8 cellular contexts compared by ENCODE assay signal in genomic region chr1:240691521-240692338, GRCh38.
DNase-seq lines count a peak whose midpoint lies in the region; ATAC-seq lines count a peak whose summit lies in the region.

No MANE protein-coding gene starts in this region.

- ATAC-seq in HG02852 (IDR thresholded peaks at IDR 0.05; ENCODE audit: unreplicated experiment) (no peak), GM18873 (IDR thresholded peaks at IDR 0.05; ENCODE audit: low FRiP score, unreplicated experiment) (no peak)
- ATAC-seq in stimulated activated memory B cell treated with anti-CD40 and anti-IgM and Interleukin-4, amounts not matched to agents 10 μg/mL and 1 μg/mL and 100 μg/mL, for 72 hours = no peak

- intact Hi-C loops in activated naive CD4-positive, alpha-beta T cell treated with anti-CD3 and anti-CD28 coated beads for 36 hours (cut with micrococcal nuclease) = loop anchor here (1.0 kb wide), 2 partner anchors 236 to 501 kb away; no protein-coding TSS in a partner anchor

- no peak overlapping the region for H3K4me3 Mint-ChIP-seq in activated naive CD4-positive, alpha-beta T cell treated with anti-CD3 and anti-CD28 coated beads for 36 hours
- H3K4me3 Mint-ChIP-seq in stimulated activated memory B cell treated with anti-CD40 and anti-IgM and Interleukin-4, amounts not matched to agents 10 μg/mL and 1 μg/mL and 100 μg/mL, for 72 hours = no peak overlapping the region

- peaks cover 9% of the 10 kb centered on the region for H3K4me1 Mint-ChIP-seq in activated naive CD4-positive, alpha-beta T cell treated with anti-CD3 and anti-CD28 coated beads for 36 hours (ENCODE audit: low read depth)
- peaks cover 10% of the 10 kb centered on the region for H3K4me1 Mint-ChIP-seq in stimulated activated memory B cell treated with anti-CD40 and anti-IgM and Interleukin-4, amounts not matched to agents 10 μg/mL and 1 μg/mL and 100 μg/mL, for 72 hours

- H3K9me3 Mint-ChIP-seq in activated naive CD4-positive, alpha-beta T cell treated with anti-CD3 and anti-CD28 coated beads for 36 hours = no peaks in the 10 kb centered on the region
- no peaks in the 10 kb centered on the region for H3K9me3 Mint-ChIP-seq in stimulated activated memory B cell treated with anti-CD40 and anti-IgM and Interleukin-4, amounts not matched to agents 10 μg/mL and 1 μg/mL and 100 μg/mL, for 72 hours

- DNase-seq in activated naive CD4-positive, alpha-beta T cell treated with anti-CD3 and anti-CD28 coated beads for 36 hours = peak; percentile 30
- DNase-seq in activated naive CD4-positive, alpha-beta T cell (lab: John Stamatoyannopoulos, UW) = no peak
- DNase-seq in NCI-H510A (lab: John Stamatoyannopoulos, UW) (peak; percentile 1), cerebellum (ENCODE audit: low spot score) (peak; percentile 45), middle frontal gyrus (ENCODE audit: extremely low spot score, low spot score) (peak; percentile 44)

- no peak overlapping the region for H3K27ac Mint-ChIP-seq in activated naive CD4-positive, alpha-beta T cell treated with anti-CD3 and anti-CD28 coated beads for 36 hours
- no peak overlapping the region for H3K27ac Mint-ChIP-seq in stimulated activated memory B cell treated with anti-CD40 and anti-IgM and Interleukin-4, amounts not matched to agents 10 μg/mL and 1 μg/mL and 100 μg/mL, for 72 hours

- CTCF ChIA-PET in activated naive CD4-positive, alpha-beta T cell treated with anti-CD3 and anti-CD28 coated beads for 36 hours (lab: Charles Lee) = interaction anchor here (1.2 to 1.4 kb wide), 2 partner anchors 236 to 502 kb away, joined by 3 to 4 read pairs; no protein-coding TSS in a partner anchor

- H3K36me3 Mint-ChIP-seq in activated naive CD4-positive, alpha-beta T cell treated with anti-CD3 and anti-CD28 coated beads for 36 hours (ENCODE audit: low read depth) = no peaks in the 10 kb centered on the region
- H3K36me3 Mint-ChIP-seq in stimulated activated memory B cell treated with anti-CD40 and anti-IgM and Interleukin-4, amounts not matched to agents 10 μg/mL and 1 μg/mL and 100 μg/mL, for 72 hours = no peaks in the 10 kb centered on the region

- H3K27me3 Mint-ChIP-seq in activated naive CD4-positive, alpha-beta T cell treated with anti-CD3 and anti-CD28 coated beads for 36 hours (ENCODE audit: low read depth) = no peaks in the 10 kb centered on the region
- no peaks in the 10 kb centered on the region for H3K27me3 Mint-ChIP-seq in stimulated activated memory B cell treated with anti-CD40 and anti-IgM and Interleukin-4, amounts not matched to agents 10 μg/mL and 1 μg/mL and 100 μg/mL, for 72 hours

Comparison
In these comparisons a context has a peak if more than half of its experiments do, and no peak if none do; other contexts are left out.
1. DNase-seq: peak in activated naive CD4-positive, alpha-beta T cell treated with anti-CD3 and anti-CD28 coated beads for 36 hours (single experiment), NCI-H510A (single experiment), cerebellum (single experiment) and middle frontal gyrus (single experiment); none in activated naive CD4-positive, alpha-beta T cell (0 of 4).